1 cellular context compared by ENCODE assay signal in the genomic region with DNA sequence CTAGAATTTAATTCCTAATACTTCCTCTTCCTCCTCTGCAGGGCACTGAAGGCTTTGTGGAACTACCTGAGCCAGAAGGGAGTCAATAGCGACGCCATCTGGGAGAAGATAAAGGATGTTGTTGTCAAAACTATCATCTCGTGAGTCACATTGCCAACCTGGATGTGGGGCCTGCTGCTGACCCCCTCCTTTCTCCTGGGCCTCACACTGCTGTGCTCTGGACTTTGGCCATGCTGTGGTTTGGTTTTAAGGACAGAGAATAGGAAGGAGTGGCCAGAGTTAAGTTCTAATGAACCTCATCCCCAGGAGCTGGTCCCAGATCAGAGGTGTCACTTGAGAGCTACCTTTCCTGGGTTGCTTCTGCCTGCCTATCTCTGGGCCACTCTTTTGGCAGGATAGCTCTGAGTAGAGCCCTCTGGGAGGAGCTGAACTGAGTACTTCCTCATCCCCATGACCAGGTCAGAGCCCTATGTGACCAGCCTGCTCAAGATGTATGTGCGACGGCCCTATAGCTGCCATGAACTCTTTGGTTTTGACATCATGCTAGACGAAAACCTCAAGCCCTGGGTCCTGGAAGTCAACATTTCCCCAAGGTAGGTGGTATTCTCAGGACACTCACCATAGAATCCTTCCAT.
A peak's percentile ranks its signal among the peaks of the same experiment; 100 is the strongest.
TF ChIP-seq lines count a peak whose summit lies in the region.

No MANE protein-coding gene starts in this region.

TF ChIP-seq in HepG2, 621 proteins besides CTCF, POLR2A, EP300 and RAD21 (continued from another document and continues in another):
- TF ChIP-seq SMARCE1 (IDR thresholded peaks at IDR 0.05; ENCODE audit: borderline replicate concordance) (no peak), ZNF772 (CRISPR knock-in tag; IDR thresholded peaks at IDR 0.05) (peak; percentile 65), MAF1 (CRISPR knock-in tag; IDR thresholded peaks at IDR 0.05; ENCODE audit: borderline replicate concordance) (no peak), ZNF550 (CRISPR knock-in tag; IDR thresholded peaks at IDR 0.05; ENCODE audit: borderline replicate concordance) (no peak), ZFP36L1 (CRISPR knock-in tag; IDR thresholded peaks at IDR 0.05) (no peak), CAMTA2 (CRISPR knock-in tag; IDR thresholded peaks at IDR 0.05; ENCODE audit: borderline replicate concordance) (0 out of 2 replicates have a peak, but pooled peaks have one; percentile 33), FIP1L1 (IDR thresholded peaks at IDR 0.05; ENCODE audit: borderline replicate concordance, insufficient read depth, low read depth, low read length) (no peak), ZNF180 (CRISPR knock-in tag; IDR thresholded peaks at IDR 0.05; ENCODE audit: borderline replicate concordance, low read depth) (no peak), ZFP36 (IDR thresholded peaks at IDR 0.05; ENCODE audit: borderline replicate concordance, low read depth, low read length, partially characterized antibody) (no peak), MEIS1 (CRISPR knock-in tag; IDR thresholded peaks at IDR 0.05; ENCODE audit: borderline replicate concordance) (no peak), ZNF234 (CRISPR knock-in tag; conservative IDR thresholded peaks at IDR 0.05) (no peak), MIXL1 (CRISPR knock-in tag; IDR thresholded peaks at IDR 0.05) (no peak), TMF1 (CRISPR knock-in tag; IDR thresholded peaks at IDR 0.05; ENCODE audit: low read depth) (no peak), NCOA1 (CRISPR knock-in tag; IDR thresholded peaks at IDR 0.05) (no peak), PATZ1 (CRISPR knock-in tag; IDR thresholded peaks at IDR 0.05) (peak; percentile 96), TCF7 (IDR thresholded peaks at IDR 0.05; ENCODE audit: low read depth) (no peak; the same call in 1 of the 2 replicates), ZNF777 (CRISPR knock-in tag; IDR thresholded peaks at IDR 0.05) (no peak), ZNF614 (CRISPR knock-in tag; IDR thresholded peaks at IDR 0.05; ENCODE audit: borderline replicate concordance) (peak; percentile 89; the same call in 1 of the 2 replicates), DR1 (CRISPR knock-in tag; IDR thresholded peaks at IDR 0.05) (no peak), CSRNP1 (CRISPR knock-in tag; IDR thresholded peaks at IDR 0.05) (no peak), USF2 (IDR thresholded peaks at IDR 0.05; ENCODE audit: low read depth, low read length) (no peak), USF2 (CRISPR knock-in tag; IDR thresholded peaks at IDR 0.05; ENCODE audit: borderline replicate concordance) (no peak), ZNF616 (CRISPR knock-in tag; IDR thresholded peaks at IDR 0.05; ENCODE audit: low read depth) (no peak), ATF6 (CRISPR knock-in tag; conservative IDR thresholded peaks at IDR 0.05) (no peak), FOXJ3 (CRISPR knock-in tag; IDR thresholded peaks at IDR 0.05; ENCODE audit: borderline replicate concordance) (peak; percentile 45; the same call in 1 of the 2 replicates), IKZF4 (CRISPR knock-in tag; IDR thresholded peaks at IDR 0.05; ENCODE audit: borderline replicate concordance, low read depth, not compliant biosample characterization) (no peak), ZNF510 (CRISPR knock-in tag; IDR thresholded peaks at IDR 0.05; ENCODE audit: low read depth) (no peak), LCORL (IDR thresholded peaks at IDR 0.05) (no peak), LCORL (CRISPR knock-in tag; IDR thresholded peaks at IDR 0.05) (peak; percentile 91), CENPX (CRISPR knock-in tag; IDR thresholded peaks at IDR 0.05) (no peak), ZNF251 (CRISPR knock-in tag; IDR thresholded peaks at IDR 0.05) (no peak)
- TF ChIP-seq, protein P1, sequence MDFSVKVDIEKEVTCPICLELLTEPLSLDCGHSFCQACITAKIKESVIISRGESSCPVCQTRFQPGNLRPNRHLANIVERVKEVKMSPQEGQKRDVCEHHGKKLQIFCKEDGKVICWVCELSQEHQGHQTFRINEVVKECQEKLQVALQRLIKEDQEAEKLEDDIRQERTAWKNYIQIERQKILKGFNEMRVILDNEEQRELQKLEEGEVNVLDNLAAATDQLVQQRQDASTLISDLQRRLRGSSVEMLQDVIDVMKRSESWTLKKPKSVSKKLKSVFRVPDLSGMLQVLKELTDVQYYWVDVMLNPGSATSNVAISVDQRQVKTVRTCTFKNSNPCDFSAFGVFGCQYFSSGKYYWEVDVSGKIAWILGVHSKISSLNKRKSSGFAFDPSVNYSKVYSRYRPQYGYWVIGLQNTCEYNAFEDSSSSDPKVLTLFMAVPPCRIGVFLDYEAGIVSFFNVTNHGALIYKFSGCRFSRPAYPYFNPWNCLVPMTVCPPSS (IDR thresholded peaks at IDR 0.05): no peak
- TF ChIP-seq, protein P2, sequence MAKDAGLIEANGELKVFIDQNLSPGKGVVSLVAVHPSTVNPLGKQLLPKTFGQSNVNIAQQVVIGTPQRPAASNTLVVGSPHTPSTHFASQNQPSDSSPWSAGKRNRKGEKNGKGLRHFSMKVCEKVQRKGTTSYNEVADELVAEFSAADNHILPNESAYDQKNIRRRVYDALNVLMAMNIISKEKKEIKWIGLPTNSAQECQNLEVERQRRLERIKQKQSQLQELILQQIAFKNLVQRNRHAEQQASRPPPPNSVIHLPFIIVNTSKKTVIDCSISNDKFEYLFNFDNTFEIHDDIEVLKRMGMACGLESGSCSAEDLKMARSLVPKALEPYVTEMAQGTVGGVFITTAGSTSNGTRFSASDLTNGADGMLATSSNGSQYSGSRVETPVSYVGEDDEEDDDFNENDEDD (CRISPR knock-in tag; IDR thresholded peaks at IDR 0.05; ENCODE audit: borderline replicate concordance): no peak
- TF ChIP-seq, protein P3, sequence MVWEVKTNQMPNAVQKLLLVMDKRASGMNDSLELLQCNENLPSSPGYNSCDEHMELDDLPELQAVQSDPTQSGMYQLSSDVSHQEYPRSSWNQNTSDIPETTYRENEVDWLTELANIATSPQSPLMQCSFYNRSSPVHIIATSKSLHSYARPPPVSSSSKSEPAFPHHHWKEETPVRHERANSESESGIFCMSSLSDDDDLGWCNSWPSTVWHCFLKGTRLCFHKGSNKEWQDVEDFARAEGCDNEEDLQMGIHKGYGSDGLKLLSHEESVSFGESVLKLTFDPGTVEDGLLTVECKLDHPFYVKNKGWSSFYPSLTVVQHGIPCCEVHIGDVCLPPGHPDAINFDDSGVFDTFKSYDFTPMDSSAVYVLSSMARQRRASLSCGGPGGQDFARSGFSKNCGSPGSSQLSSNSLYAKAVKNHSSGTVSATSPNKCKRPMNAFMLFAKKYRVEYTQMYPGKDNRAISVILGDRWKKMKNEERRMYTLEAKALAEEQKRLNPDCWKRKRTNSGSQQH (CRISPR knock-in tag; IDR thresholded peaks at IDR 0.05; ENCODE audit: low read depth): 0 out of 2 replicates have a peak, but pooled peaks have one; percentile 75
- TF ChIP-seq, protein P4, sequence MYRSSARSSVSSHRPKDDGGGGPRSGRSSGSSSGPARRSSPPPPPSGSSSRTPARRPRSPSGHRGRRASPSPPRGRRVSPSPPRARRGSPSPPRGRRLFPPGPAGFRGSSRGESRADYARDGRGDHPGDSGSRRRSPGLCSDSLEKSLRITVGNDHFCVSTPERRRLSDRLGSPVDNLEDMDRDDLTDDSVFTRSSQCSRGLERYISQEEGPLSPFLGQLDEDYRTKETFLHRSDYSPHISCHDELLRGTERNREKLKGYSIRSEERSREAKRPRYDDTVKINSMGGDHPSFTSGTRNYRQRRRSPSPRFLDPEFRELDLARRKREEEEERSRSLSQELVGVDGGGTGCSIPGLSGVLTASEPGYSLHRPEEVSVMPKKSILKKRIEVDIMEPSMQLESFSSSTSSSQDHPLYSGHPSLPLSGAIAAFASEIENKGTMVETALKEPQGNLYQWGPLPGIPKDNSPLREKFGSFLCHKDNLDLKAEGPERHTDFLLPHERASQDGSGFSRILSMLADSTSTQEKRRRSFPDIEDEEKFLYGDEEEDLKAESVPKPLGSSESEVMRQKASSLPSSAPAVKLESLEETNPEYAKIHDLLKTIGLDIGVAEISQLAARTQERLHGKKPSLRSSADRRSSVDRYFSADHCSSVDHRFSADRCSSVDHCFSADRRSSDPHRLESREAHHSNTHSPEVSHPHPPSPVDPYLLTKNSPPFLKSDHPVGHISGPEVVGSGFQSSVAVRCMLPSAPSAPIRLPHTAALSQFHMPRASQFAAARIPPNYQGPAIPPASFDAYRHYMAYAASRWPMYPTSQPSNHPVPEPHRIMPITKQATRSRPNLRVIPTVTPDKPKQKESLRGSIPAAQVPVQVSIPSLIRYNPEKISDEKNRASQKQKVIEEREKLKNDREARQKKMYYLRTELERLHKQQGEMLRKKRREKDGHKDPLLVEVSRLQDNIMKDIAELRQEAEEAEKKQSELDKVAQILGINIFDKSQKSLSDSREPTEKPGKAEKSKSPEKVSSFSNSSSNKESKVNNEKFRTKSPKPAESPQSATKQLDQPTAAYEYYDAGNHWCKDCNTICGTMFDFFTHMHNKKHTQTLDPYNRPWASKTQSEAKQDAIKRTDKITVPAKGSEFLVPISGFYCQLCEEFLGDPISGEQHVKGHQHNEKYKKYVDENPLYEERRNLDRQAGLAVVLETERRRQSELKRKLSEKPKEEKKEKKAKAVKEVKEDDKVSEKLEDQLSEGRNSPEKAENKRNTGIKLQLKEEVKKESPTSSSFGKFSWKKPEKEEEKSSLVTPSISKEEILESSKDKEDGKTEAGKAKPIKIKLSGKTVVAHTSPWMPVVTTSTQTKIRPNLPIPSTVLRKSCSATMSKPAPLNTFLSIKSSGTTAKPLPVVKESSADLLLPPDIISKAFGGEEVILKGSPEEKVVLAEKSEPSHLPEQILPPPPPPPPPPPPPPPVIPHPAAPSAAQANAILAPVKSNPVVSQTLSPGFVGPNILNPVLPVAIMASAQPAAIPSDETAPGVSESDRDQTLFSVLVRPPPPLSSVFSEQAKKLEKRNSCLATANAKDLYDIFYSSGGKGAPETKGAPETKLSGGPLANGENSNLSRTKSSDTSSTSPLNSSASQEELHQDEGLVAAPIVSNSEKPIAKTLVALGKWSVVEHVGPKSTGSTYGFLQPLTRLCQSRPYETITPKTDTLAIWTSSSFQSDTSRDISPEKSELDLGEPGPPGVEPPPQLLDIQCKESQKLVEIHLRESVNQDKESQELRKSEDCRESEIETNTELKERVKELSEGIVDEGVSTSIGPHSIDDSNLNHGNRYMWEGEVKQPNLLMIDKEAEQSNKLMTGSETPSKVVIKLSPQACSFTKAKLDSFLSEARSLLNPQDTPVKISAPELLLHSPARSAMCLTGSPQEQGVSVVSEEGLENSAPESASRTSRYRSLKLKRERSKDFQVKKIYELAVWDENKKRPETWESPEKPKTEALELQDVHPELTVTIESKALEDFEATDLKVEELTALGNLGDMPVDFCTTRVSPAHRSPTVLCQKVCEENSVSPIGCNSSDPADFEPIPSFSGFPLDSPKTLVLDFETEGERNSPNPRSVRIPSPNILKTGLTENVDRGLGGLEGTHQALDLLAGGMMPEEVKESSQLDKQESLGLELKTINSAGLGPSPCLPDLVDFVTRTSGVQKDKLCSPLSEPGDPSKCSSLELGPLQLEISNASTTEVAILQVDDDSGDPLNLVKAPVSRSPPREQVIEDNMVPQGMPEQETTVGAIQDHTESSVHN (CRISPR knock-in tag; IDR thresholded peaks at IDR 0.05): no peak
